In the genomic region with DNA sequence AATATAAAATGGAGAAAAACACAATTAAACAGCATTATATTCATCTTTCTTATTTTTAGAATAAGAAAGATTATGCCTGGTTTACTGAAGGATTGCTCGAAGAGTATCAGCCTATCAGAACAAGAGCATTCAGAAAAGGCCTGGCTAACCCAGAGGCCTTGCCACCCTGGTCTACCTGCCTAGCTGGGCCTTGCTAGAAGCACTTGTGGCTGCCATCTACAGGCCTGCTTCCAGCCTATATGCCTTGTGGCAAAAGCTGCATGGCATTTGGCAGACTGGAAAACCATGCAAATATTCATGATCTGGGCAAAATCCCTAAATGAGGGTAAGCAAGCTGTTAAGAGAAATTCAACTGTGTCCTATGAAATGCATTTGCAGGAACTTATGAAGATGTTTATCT, we compare ENCODE assay signal across 12 cellular contexts. TPM values are rescaled to one million over a fixed set of nuclear protein-coding genes. Genes with fewer than 3 reads are reported as not detected.
A peak's percentile ranks its signal among the peaks of the same experiment; 100 is the strongest.
DNase-seq lines count a peak whose midpoint lies in the region; ATAC-seq and TF ChIP-seq lines count a peak whose summit lies in the region.
"Had no signal": no experiment of that assay in that cellular context is flagged by ENCODE, and none has a peak within 500 bp of the region (broad histone marks: within the 10 kb centered on the region; RNA-seq: fewer than 3 reads in every experiment).

No MANE protein-coding gene starts in this region.

- H3K9me3 ChIP-seq in heart left ventricle (no peaks in the 10 kb centered on the region), OCI-LY3 (ENCODE audit: insufficient read depth, low read length) (no peaks in the 10 kb centered on the region), esophagus muscularis mucosa (no peaks in the 10 kb centered on the region), upper lobe of right lung (no peaks in the 10 kb centered on the region)

- TF ChIP-seq CTCF in heart left ventricle (IDR thresholded peaks at IDR 0.05), result peak in 5 of 12 donors; percentile 17 to 29 (median 23)
- peak; percentile 38 for TF ChIP-seq CTCF in OCI-LY3 (IDR thresholded peaks at IDR 0.05; ENCODE audit: low read depth, low read length)
- no peak for TF ChIP-seq CTCF in esophagus muscularis mucosa (IDR thresholded peaks at IDR 0.05)
- TF ChIP-seq CTCF in upper lobe of right lung (IDR thresholded peaks at IDR 0.05), result peak; percentile 20

- no peak overlapping the region for H3K9ac ChIP-seq in OCI-LY3 (ENCODE audit: low read length)

- H3K27me3 ChIP-seq in heart left ventricle (no peaks in the 10 kb centered on the region), OCI-LY3 (ENCODE audit: low read depth, low read length) (no peaks in the 10 kb centered on the region), esophagus muscularis mucosa (no peaks in the 10 kb centered on the region), upper lobe of right lung (no peaks in the 10 kb centered on the region)

- ATAC-seq in heart left ventricle (peak in 3 of 4 donors; percentile 66 to 72 (median 69)), Right ventricle myocardium superior (ENCODE audit: poor library complexity) (no peak), upper lobe of right lung (peak; percentile 84), GM18861 (IDR thresholded peaks at IDR 0.05; ENCODE audit: unreplicated experiment) (no peak), GM19397 (IDR thresholded peaks at IDR 0.05; ENCODE audit: unreplicated experiment) (no peak), left cardiac atrium (no peak)

- H3K4me1 ChIP-seq in heart left ventricle (peaks cover 0 to 5% (median 0%) of the 10 kb centered on the region in 12 donors), OCI-LY3 (ENCODE audit: low read length) (0 out of 2 replicates have a peak, but pooled peaks cover 3% of the 10 kb centered on the region), esophagus muscularis mucosa (no peaks in the 10 kb centered on the region), upper lobe of right lung (no peaks in the 10 kb centered on the region)

- H4K20me1 ChIP-seq in OCI-LY3 (ENCODE audit: insufficient read depth, low read length), result no peaks in the 10 kb centered on the region

- TF ChIP-seq POLR2A in heart left ventricle (IDR thresholded peaks at IDR 0.05) (no peak), esophagus muscularis mucosa (IDR thresholded peaks at IDR 0.05; ENCODE audit: low read depth) (no peak)

- H3K27ac ChIP-seq in heart left ventricle (no peak overlapping the region), OCI-LY3 (ENCODE audit: low read length) (no peak overlapping the region), esophagus muscularis mucosa (replicated peaks in 1 of 4) (no peak overlapping the region), upper lobe of right lung (no peak overlapping the region)
- H3K27ac ChIP-seq: epithelial cell of prostate had no signal

- peak in 1 of 5 donors; percentile 28 for DNase-seq in heart left ventricle
- no peak for DNase-seq in Right ventricle myocardium superior
- DNase-seq in esophagus muscularis mucosa (ENCODE audit: extremely low spot score), result peak; percentile 17
- DNase-seq in upper lobe of right lung, result no peak
- no peak for DNase-seq in left cardiac atrium
- DNase-seq: activated gamma-delta T cell, midbrain, NCI-H1930 had no signal

- no peak overlapping the region for H3K4me2 ChIP-seq in OCI-LY3 (ENCODE audit: low read length)

- H3K36me3 ChIP-seq in heart left ventricle (no peaks in the 10 kb centered on the region), OCI-LY3 (replicated peaks; ENCODE audit: low read depth, low read length) (no peaks in the 10 kb centered on the region), esophagus muscularis mucosa (no peaks in the 10 kb centered on the region), upper lobe of right lung (no peaks in the 10 kb centered on the region)

- H3K4me3 ChIP-seq in heart left ventricle (no peak overlapping the region), OCI-LY3 (ENCODE audit: low read length) (no peak overlapping the region), esophagus muscularis mucosa (no peak overlapping the region), upper lobe of right lung (no peak overlapping the region)

- H2AFZ ChIP-seq in OCI-LY3 (ENCODE audit: low read depth, low read length), result no peak overlapping the region

- H3K79me2 ChIP-seq in OCI-LY3 (ENCODE audit: low read length), result no peaks in the 10 kb centered on the region

- no peak for TF ChIP-seq EP300 in esophagus muscularis mucosa (IDR thresholded peaks at IDR 0.05)

- WGBS in heart left ventricle, 4 donors, result 53 to 82% (median 70%) methylated on average over 1 of the region's 1 CpG
- 69% methylated on average over 1 of the region's 1 CpG for WGBS in esophagus muscularis mucosa

- intact Hi-C loops in heart left ventricle (cut with DNase I), result loop anchor here in 6 of 10 donors (5.0 to 10.0 kb wide), 7 partner anchors 99 to 999 kb away; no protein-coding TSS in a partner anchor
- intact Hi-C loops in Right ventricle myocardium superior (cut with DNase I), result no loop called here
- intact Hi-C loops in esophagus muscularis mucosa (cut with DNase I), result no loop called here
- intact Hi-C loops in upper lobe of right lung (cut with DNase I), result no loop called here
- intact Hi-C loops in left cardiac atrium (cut with DNase I), result loop anchor here in 1 of 2 donors (10.0 kb wide), 1 partner anchor 999 kb away; no protein-coding TSS in a partner anchor

RNA-seq across cellular contexts. Expression of a gene that starts 9.3 kb away (rescaled TPM):
- total RNA-seq in heart left ventricle (under 1 TPM in 3 of 9 donors, not detected in 6; 0.48 to 0.97 (median 0.51) TPM), Right ventricle myocardium superior (0.11 TPM), esophagus muscularis mucosa (under 1 TPM; under 0.01 to 0.63 (median 0.28) TPM), upper lobe of right lung (248 TPM), left cardiac atrium (under 1 TPM; 0.29 to 0.47 TPM)
- polyA plus RNA-seq in heart left ventricle, result not detected

RNA-seq across cellular contexts. Expression of a gene that starts 29.0 kb away (rescaled TPM):
- total RNA-seq in heart left ventricle (100 to 1,000 TPM in 7 of 9 donors, 10 to 100 TPM in 2; 76.7 to 215 (median 107) TPM), Right ventricle myocardium superior (105 TPM), esophagus muscularis mucosa (10 to 100 TPM; 42.2 to 56.1 (median 47.2) TPM), upper lobe of right lung (46.3 TPM), left cardiac atrium (10 to 100 TPM; 64.4 to 93.8 TPM)
- 10 to 100 TPM; 23.0 to 47.9 TPM for polyA plus RNA-seq in heart left ventricle

Comparison
In these comparisons a context has a peak if more than half of its experiments do, and no peak if none do; other contexts are left out.
1. ATAC-seq: peak in heart left ventricle (3 of 4) and upper lobe of right lung (single experiment); none in Right ventricle myocardium superior (single experiment), GM18861 (single experiment), GM19397 (single experiment) and left cardiac atrium (0 of 2).
2. intact Hi-C loops: an anchor here in heart left ventricle (5.0 to 10.0 kb wide); none called in Right ventricle myocardium superior, esophagus muscularis mucosa and upper lobe of right lung.
3. CTCF ChIP-seq: peak in OCI-LY3 (single experiment) and upper lobe of right lung (single experiment); none in esophagus muscularis mucosa (0 of 3).
4. RNA of a gene that starts 9.3 kb away (total RNA-seq): 248 TPM in upper lobe of right lung (single experiment); 0.29 to 0.47 TPM in left cardiac atrium, under 0.01 to 0.63 TPM in esophagus muscularis mucosa, 0.11 TPM in Right ventricle myocardium superior (single experiment) and 0.48 to 0.97 TPM in heart left ventricle; every median in the first group is over 100 times any median in the second.